In the genomic region with DNA sequence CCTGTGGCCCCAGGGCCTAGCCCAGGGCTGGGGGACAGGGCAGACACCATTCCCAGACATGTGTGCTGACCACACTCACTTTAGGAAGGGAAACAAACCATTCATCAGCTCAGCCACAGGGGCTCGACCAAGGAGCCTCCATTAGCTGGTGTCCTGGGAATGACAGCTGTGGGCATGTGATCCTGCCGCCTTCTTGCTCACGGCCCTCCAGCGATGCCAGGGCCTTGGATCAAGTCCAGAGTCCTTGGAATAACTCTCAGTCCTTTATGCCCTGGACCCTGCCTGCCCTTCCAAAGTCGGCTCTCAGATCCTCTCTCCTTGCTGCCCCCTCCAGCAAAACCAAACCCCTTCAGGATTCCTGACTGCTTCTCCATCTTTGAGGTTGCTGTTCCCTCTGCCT, we compare ENCODE assay signal across 32 cellular contexts.
"Had no signal": no experiment of that assay in that cellular context is flagged by ENCODE, and none has a peak within 500 bp of the region (broad histone marks: within the 10 kb centered on the region; RNA-seq: fewer than 3 reads in every experiment).

No MANE protein-coding gene starts in this region.

- H3K27me3 ChIP-seq: brain microvascular endothelial cell, Peyer's patch, SJCRH30 had no signal

- H3K4me1 ChIP-seq: Peyer's patch, SJCRH30 had no signal

- DNase-seq: activated CD4-positive, alpha-beta T cell treated with anti-CD3 and anti-CD28 coated beads, Interleukin-2, amount 10 ng/mL, durations not matched to agents 24 days and 14 days; activated CD4-positive, alpha-beta T cell treated with anti-CD3 and anti-CD28 coated beads, Interleukin-2, amount 50 U/mL, for 4 hours; activated CD8-positive, alpha-beta T cell treated with anti-CD3 and anti-CD28 coated beads for 36 hours; activated effector memory CD4-positive, alpha-beta T cell treated with anti-CD3 and anti-CD28 coated beads, Interleukin-2, amount 50 U/mL, for 16 hours; activated naive CD4-positive, alpha-beta T cell; activated naive CD4-positive, alpha-beta T cell treated with anti-CD3 and anti-CD28 coated beads, Interleukin-2, amount 50 U/mL, for 16 hours; activated naive CD8-positive, alpha-beta T cell treated with anti-CD3 and anti-CD28 coated beads for 36 hours; activated T-cell treated with anti-CD3 and anti-CD28 coated beads, Interleukin-2, amount 50 U/mL, for 1 hour; activated T-cell treated with anti-CD3 and anti-CD28 coated beads, Interleukin-2, amount 50 U/mL, for 72 hours; amniotic stem cell; aorta; brain microvascular endothelial cell; NCI-H1092 treated with DMSO at 0.1 percent for 48 hours; NCI-H1417; NCI-H146; NCI-H187; NCI-H2029 treated with DMSO at 0.1 percent for 48 hours; NCI-H2171 treated with DMSO at 0.1 percent for 48 hours; NCI-H2227 treated with DMSO at 0.1 percent for 48 hours; NCI-H446; NCI-H510A treated with DMSO at 0.1 percent for 48 hours; NCI-H526 treated with DMSO at 0.1 percent for 48 hours; NCI-H774; NK-92 treated with Interleukin-12 subunit alpha and Interleukin-12 subunit beta, amount 100 ng/mL, for 24 hours; PC-3; Peyer's patch; SHP77; SJCRH30 had no signal

- H3K9me3 ChIP-seq: Peyer's patch had no signal

- ATAC-seq: activated CD8-positive, alpha-beta T cell treated with anti-CD3 and anti-CD28 coated beads for 36 hours; activated T-cell treated with anti-CD3 and anti-CD28 coated beads, Interleukin-2, amount 50 U/mL, for 72 hours; activated T-helper 17 cell treated with anti-CD3 and anti-CD28 coated beads, Interleukin-2, amount 50 U/mL, for 72 hours; K562; PC-3 had no signal

- H3K4me3 ChIP-seq: K562, Peyer's patch, SJCRH30, SK-N-MC had no signal

- H3K27ac ChIP-seq: brain microvascular endothelial cell, Peyer's patch, RWPE1, SJCRH30, SK-N-MC had no signal
